ENCODE assay signal across 1 cellular context in genomic region chr12:121802843-121803698, GRCh38.
TF ChIP-seq lines count a peak whose summit lies in the region.

No MANE protein-coding gene starts in this region.

TF ChIP-seq in SK-N-SH treated with all-trans-retinoic acid at 6 μM for 48 hours, 23 proteins besides CTCF, POLR2A, EP300 and RAD21 (continued from another document):
- TF ChIP-seq ZC3H10 (CRISPR knock-in tag; IDR thresholded peaks at IDR 0.05) (no peak), TCF4 (CRISPR knock-in tag; IDR thresholded peaks at IDR 0.05; ENCODE audit: borderline replicate concordance) (no peak), GLIS3 (CRISPR knock-in tag; IDR thresholded peaks at IDR 0.05) (0 out of 2 replicates have a peak, but pooled peaks have one; percentile 79)
